ENCODE assay signal across 1 cellular context in genomic region chr13:33542309-33543088, GRCh38.
TF ChIP-seq lines count a peak whose summit lies in the region.

No MANE protein-coding gene starts in this region.

TF ChIP-seq in H1, 55 proteins besides CTCF, POLR2A, EP300 and RAD21:
- 0 out of 2 replicates have a peak, but pooled peaks have one; percentile 50 for TF ChIP-seq CHD1 (IDR thresholded peaks at IDR 0.05; ENCODE audit: low read depth, low read length)
- TF ChIP-seq SRF (IDR thresholded peaks at IDR 0.05; ENCODE audit: low read depth, low read length): no peak
- TF ChIP-seq ATF3 (IDR thresholded peaks at IDR 0.05; ENCODE audit: insufficient read depth, low read depth, low read length): no peak
- TF ChIP-seq ASH2L (IDR thresholded peaks at IDR 0.05; ENCODE audit: low read length): no peak
- peak; percentile 71 for TF ChIP-seq NRF1 (IDR thresholded peaks at IDR 0.05; ENCODE audit: low read depth, low read length)
- TF ChIP-seq HDAC6 (IDR thresholded peaks at IDR 0.05; ENCODE audit: low read depth, low read length): no peak
- TF ChIP-seq CBX8 (IDR thresholded peaks at IDR 0.05; ENCODE audit: borderline replicate concordance, low read depth, low read length): no peak
- TF ChIP-seq CHD7 (IDR thresholded peaks at IDR 0.05; ENCODE audit: insufficient replicate concordance, low read length): no peak
- TF ChIP-seq CEBPB (IDR thresholded peaks at IDR 0.05; ENCODE audit: low read depth, low read length): peak; percentile 29
- TF ChIP-seq YY1 (IDR thresholded peaks at IDR 0.05; ENCODE audit: low read depth, low read length): peak; percentile 80
- peak; percentile 70; the same call in 1 of the 2 replicates for TF ChIP-seq GABPA (IDR thresholded peaks at IDR 0.05; ENCODE audit: borderline replicate concordance, insufficient read depth, low read length)
- no peak for TF ChIP-seq CHD2 (IDR thresholded peaks at IDR 0.05; ENCODE audit: low read length)
- TF ChIP-seq BCL11A (IDR thresholded peaks at IDR 0.05; ENCODE audit: low read depth in 2 of 2, low read length in 2 of 2): no peak
- TF ChIP-seq SP2 (IDR thresholded peaks at IDR 0.05; ENCODE audit: low read length): no peak
- TF ChIP-seq RBBP5 (IDR thresholded peaks at IDR 0.05; ENCODE audit: borderline replicate concordance, low read depth, low read length): 0 out of 2 replicates have a peak, but pooled peaks have one; percentile 49
- peak in 1 of 2 experiments; percentile 42; a peak in 1 of 4 replicates for TF ChIP-seq HDAC2 (IDR thresholded peaks at IDR 0.05; ENCODE audit: borderline replicate concordance in 1 of 2, low read depth in 2 of 2, low read length in 2 of 2)
- TF ChIP-seq JUND (IDR thresholded peaks at IDR 0.05; ENCODE audit: low read length): peak; percentile 7; the same call in 1 of the 2 replicates
- no peak for TF ChIP-seq USF2 (IDR thresholded peaks at IDR 0.05; ENCODE audit: low read length)
- peak; percentile 62; the same call in 1 of the 2 replicates for TF ChIP-seq SP1 (IDR thresholded peaks at IDR 0.05; ENCODE audit: low read depth, low read length)
- peak; percentile 71 for TF ChIP-seq CREB1 (IDR thresholded peaks at IDR 0.05)
- no peak for TF ChIP-seq NANOG (IDR thresholded peaks at IDR 0.05; ENCODE audit: insufficient read depth, low read depth, low read length, poor library complexity, severe bottlenecking)
- no peak for TF ChIP-seq FOSL1 (IDR thresholded peaks at IDR 0.05; ENCODE audit: insufficient read depth, low read depth, low read length)
- no peak for TF ChIP-seq SUZ12 (IDR thresholded peaks at IDR 0.05; ENCODE audit: low read length)
- TF ChIP-seq PHF8 (conservative IDR thresholded peaks at IDR 0.05; ENCODE audit: low read depth, low read length): peak; percentile 62
- no peak for TF ChIP-seq RFX5 (IDR thresholded peaks at IDR 0.05; ENCODE audit: borderline replicate concordance, low read depth, low read length)
- TF ChIP-seq TEAD4 (IDR thresholded peaks at IDR 0.05; ENCODE audit: low read depth, low read length): no peak
- TF ChIP-seq SAP30 (IDR thresholded peaks at IDR 0.05; ENCODE audit: insufficient read depth, insufficient replicate concordance, low read length): no peak
- TF ChIP-seq TAF1 (IDR thresholded peaks at IDR 0.05; ENCODE audit: low read depth, low read length): peak; percentile 91
- peak; percentile 25; the same call in 1 of the 2 replicates for TF ChIP-seq GTF2F1 (IDR thresholded peaks at IDR 0.05; ENCODE audit: borderline replicate concordance, low read depth, low read length)
- peak; percentile 87 for TF ChIP-seq E2F6 (IDR thresholded peaks at IDR 0.05)
- TF ChIP-seq BACH1 (IDR thresholded peaks at IDR 0.05; ENCODE audit: low read length): peak; percentile 70; the same call in 1 of the 2 replicates
- no peak for TF ChIP-seq KDM1A (IDR thresholded peaks at IDR 0.05; ENCODE audit: borderline replicate concordance, low read length)
- TF ChIP-seq SIN3A (conservative IDR thresholded peaks at IDR 0.05 in 1 of 2, IDR thresholded peaks at IDR 0.05 in 1 of 2; ENCODE audit: low read depth in 1 of 2, low read length in 2 of 2): 0 out of 4 replicates have a peak, but pooled peaks of 1 of the 2 experiments have one; percentile 15
- TF ChIP-seq KDM5A (IDR thresholded peaks at IDR 0.05; ENCODE audit: low read length): peak; percentile 61; the same call in 1 of the 2 replicates
- TF ChIP-seq MAX (IDR thresholded peaks at IDR 0.05): peak; percentile 92
- peak; percentile 71; the same call in 1 of the 2 replicates for TF ChIP-seq SP4 (IDR thresholded peaks at IDR 0.05; ENCODE audit: low read length)
- no peak for TF ChIP-seq RXRA (IDR thresholded peaks at IDR 0.05; ENCODE audit: insufficient read depth, low read depth, low read length)
- no peak for TF ChIP-seq POU5F1 (IDR thresholded peaks at IDR 0.05; ENCODE audit: low read depth, low read length)
- peak; percentile 36; the same call in 1 of the 2 replicates for TF ChIP-seq TBP (IDR thresholded peaks at IDR 0.05; ENCODE audit: low read depth, low read length)
- TF ChIP-seq SIRT6 (IDR thresholded peaks at IDR 0.05; ENCODE audit: low read length): no peak
- no peak for TF ChIP-seq ATF2 (IDR thresholded peaks at IDR 0.05; ENCODE audit: low read length)
- TF ChIP-seq CTBP2 (IDR thresholded peaks at IDR 0.05; ENCODE audit: borderline replicate concordance, insufficient read depth, insufficient read length, low read length): no peak
- TF ChIP-seq ZNF274 (IDR thresholded peaks at IDR 0.05; ENCODE audit: borderline replicate concordance, extremely low read depth, low read length): no peak
- TF ChIP-seq EGR1 (IDR thresholded peaks at IDR 0.05; ENCODE audit: borderline replicate concordance, low read depth, low read length): no peak; the same call in 1 of the 2 replicates
- TF ChIP-seq SIX5 (IDR thresholded peaks at IDR 0.05; ENCODE audit: low read depth, low read length): no peak
- TF ChIP-seq MAFK (IDR thresholded peaks at IDR 0.05; ENCODE audit: low read depth, low read length): no peak
- TF ChIP-seq CBX5 (IDR thresholded peaks at IDR 0.05; ENCODE audit: low read depth, low read length): no peak
- no peak for TF ChIP-seq EZH2 (IDR thresholded peaks at IDR 0.05; ENCODE audit: low read depth, low read length, severe bottlenecking)
- TF ChIP-seq RNF2 (IDR thresholded peaks at IDR 0.05; ENCODE audit: borderline replicate concordance, low read depth, low read length, missing control alignments, poor library complexity, severe bottlenecking): no peak
- peak; percentile 60 for TF ChIP-seq TAF7 (optimal IDR thresholded peaks at IDR 0.05; ENCODE audit: borderline replicate concordance, low read depth, low read length)
- TF ChIP-seq KDM4A (IDR thresholded peaks at IDR 0.05; ENCODE audit: low read depth, low read length, severe bottlenecking): peak; percentile 55
- TF ChIP-seq BRCA1 (IDR thresholded peaks at IDR 0.05; ENCODE audit: low read depth, low read length): no peak
- TF ChIP-seq POLR2AphosphoS5 (IDR thresholded peaks at IDR 0.05; ENCODE audit: low read depth, low read length): peak; percentile 89
- no peak for TF ChIP-seq JUN (IDR thresholded peaks at IDR 0.05; ENCODE audit: low read depth, low read length)
- TF ChIP-seq TCF12 (IDR thresholded peaks at IDR 0.05; ENCODE audit: low read depth, low read length): peak; percentile 49; the same call in 1 of the 2 replicates
